ENCODE assay signal across 17 cellular contexts in the genomic region with DNA sequence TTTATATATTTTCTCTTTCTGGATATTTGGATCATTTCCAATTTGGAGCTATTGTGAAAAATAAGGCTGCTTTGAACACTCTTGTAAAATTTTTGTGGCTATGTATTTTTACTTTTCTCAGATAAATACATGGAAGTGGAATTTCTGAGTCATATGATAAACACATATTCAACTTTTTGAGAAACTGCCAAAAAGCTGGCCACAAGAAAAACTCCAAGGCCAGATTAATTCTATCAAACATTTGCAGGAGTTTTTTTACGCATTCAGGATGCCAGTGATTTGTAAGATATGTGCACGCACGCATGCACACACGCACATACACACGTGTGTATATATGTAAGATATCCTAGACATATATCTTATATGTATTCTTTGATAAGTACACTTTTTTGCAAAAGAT.
DNase-seq lines count a peak whose midpoint lies in the region; ATAC-seq and TF ChIP-seq lines count a peak whose summit lies in the region.
"Had no signal": no experiment of that assay in that cellular context is flagged by ENCODE, and none has a peak within 500 bp of the region (broad histone marks: within the 10 kb centered on the region; RNA-seq: fewer than 3 reads in every experiment).

No MANE protein-coding gene starts in this region.

- H2BK5ac ChIP-seq in IMR-90 (ENCODE audit: low read depth, low read length, poor library complexity, severe bottlenecking) = no peak overlapping the region

- H3K27ac Mint-ChIP-seq in natural killer cell = no peak overlapping the region
- H3K27ac Mint-ChIP-seq in T-helper 2 cell treated with Interferon-gamma antibody and Interleukin-4, amounts not matched to agents 5 μg/mL and 100 μg/mL, for 36 hours = no peak overlapping the region
- no peak overlapping the region for H3K27ac Mint-ChIP-seq in CD8-positive, alpha-beta T cell
- H3K27ac Mint-ChIP-seq: activated naive CD8-positive, alpha-beta T cell treated with anti-CD3 and anti-CD28 coated beads for 36 hours; activated T-cell treated with anti-CD3 and anti-CD28 coated beads, Interleukin-2, amount 50 U/mL, for 24 hours had no signal

- no peak overlapping the region for H2AK5ac ChIP-seq in IMR-90 (ENCODE audit: low read depth, low read length)

- no peaks in the 10 kb centered on the region for H3K9me1 ChIP-seq in IMR-90 (ENCODE audit: insufficient read depth, low read length)

- H3K4ac ChIP-seq in IMR-90 (ENCODE audit: low read depth, low read length) = no peak overlapping the region

- CTCF ChIA-PET in IMR-90 (lab: Yijun Ruan, JAX) = no interaction called here
- CTCF ChIA-PET in CD8-positive, alpha-beta T cell (lab: Charles Lee) = no interaction called here

- WGBS in IMR-90 (ENCODE audit: extremely low coverage in 2 of 2, insufficient read length in 1 of 2), 2 experiments = no CpG with 5 or more reads among the region's 5 CpGs

- H2BK20ac ChIP-seq in IMR-90 (ENCODE audit: low read depth, low read length) = no peak overlapping the region

- no peaks in the 10 kb centered on the region for H3K79me1 ChIP-seq in IMR-90 (ENCODE audit: low read depth in 1 of 2, low read length in 2 of 2)

- H3K27me3 ChIP-seq in IMR-90 (ENCODE audit: control insufficient read depth, insufficient read depth, low read length) = no peaks in the 10 kb centered on the region
- no peaks in the 10 kb centered on the region for H3K27me3 ChIP-seq in CD8-positive, alpha-beta T cell (ENCODE audit: insufficient read depth, low read length)
- H3K27me3 ChIP-seq: BE2C, upper lobe of left lung had no signal

- no peak overlapping the region for H3K14ac ChIP-seq in IMR-90 (replicated peaks; ENCODE audit: low read depth, low read length)

- H2AK9ac ChIP-seq in IMR-90 (replicated peaks; ENCODE audit: low read depth, low read length, poor library complexity) = no peak overlapping the region

- H3K4me3 Mint-ChIP-seq in natural killer cell = no peak overlapping the region
- no peak overlapping the region for H3K4me3 Mint-ChIP-seq in T-helper 2 cell treated with Interferon-gamma antibody and Interleukin-4, amounts not matched to agents 5 μg/mL and 100 μg/mL, for 36 hours
- H3K4me3 Mint-ChIP-seq in CD8-positive, alpha-beta T cell = no peak overlapping the region
- H3K4me3 Mint-ChIP-seq: activated naive CD8-positive, alpha-beta T cell treated with anti-CD3 and anti-CD28 coated beads for 36 hours; activated T-cell treated with anti-CD3 and anti-CD28 coated beads, Interleukin-2, amount 50 U/mL, for 24 hours had no signal

- no peak overlapping the region for H3K9ac ChIP-seq in IMR-90 (ENCODE audit: low read depth, low read length)

- H4K20me1 ChIP-seq in IMR-90 (ENCODE audit: insufficient read depth, low read length) = no peaks in the 10 kb centered on the region

- no peak overlapping the region for H3K56ac ChIP-seq in IMR-90 (ENCODE audit: extremely low read depth, insufficient read depth, low read length)

- no peaks in the 10 kb centered on the region for H3K4me1 Mint-ChIP-seq in natural killer cell
- H3K4me1 Mint-ChIP-seq in T-helper 2 cell treated with Interferon-gamma antibody and Interleukin-4, amounts not matched to agents 5 μg/mL and 100 μg/mL, for 36 hours (ENCODE audit: low read depth) = no peaks in the 10 kb centered on the region
- H3K4me1 Mint-ChIP-seq in CD8-positive, alpha-beta T cell (ENCODE audit: low read depth) = no peaks in the 10 kb centered on the region
- H3K4me1 Mint-ChIP-seq: activated naive CD8-positive, alpha-beta T cell treated with anti-CD3 and anti-CD28 coated beads for 36 hours had no signal

- dilution Hi-C loops in IMR-90 (cut with HindIII; ENCODE audit: low sequenced_read_pairs, unreplicated experiment) = no loop called here

- no peak overlapping the region for H4K91ac ChIP-seq in IMR-90 (ENCODE audit: insufficient read depth, low read depth, low read length)

- POLR2A ChIA-PET in IMR-90 (lab: Charles Lee; ENCODE audit: unreplicated experiment) = no interaction called here
- POLR2A ChIA-PET in CD8-positive, alpha-beta T cell (lab: Charles Lee) = no interaction called here

- no peaks in the 10 kb centered on the region for H3K36me3 ChIP-seq in IMR-90 (ENCODE audit: control insufficient read depth, insufficient read depth, low read length)
- no peaks in the 10 kb centered on the region for H3K36me3 ChIP-seq in CD8-positive, alpha-beta T cell (ENCODE audit: insufficient read depth, low read length)
- H3K36me3 ChIP-seq: BE2C, HAP-1, lower lobe of right lung, upper lobe of left lung had no signal

- TF ChIP-seq RAD21 in IMR-90 (IDR thresholded peaks at IDR 0.05; ENCODE audit: low read length) = no peak

- no peak overlapping the region for H2AFZ ChIP-seq in IMR-90 (replicated peaks; ENCODE audit: low read length, poor library complexity)

- no peaks in the 10 kb centered on the region for H3K27me3 Mint-ChIP-seq in natural killer cell (ENCODE audit: low read depth in 2 of 2)
- no peaks in the 10 kb centered on the region for H3K27me3 Mint-ChIP-seq in T-helper 2 cell treated with Interferon-gamma antibody and Interleukin-4, amounts not matched to agents 5 μg/mL and 100 μg/mL, for 36 hours (ENCODE audit: low read depth)
- no peaks in the 10 kb centered on the region for H3K27me3 Mint-ChIP-seq in CD8-positive, alpha-beta T cell (ENCODE audit: low read depth)
- H3K27me3 Mint-ChIP-seq: activated naive CD8-positive, alpha-beta T cell treated with anti-CD3 and anti-CD28 coated beads for 36 hours; activated T-cell treated with anti-CD3 and anti-CD28 coated beads, Interleukin-2, amount 50 U/mL, for 24 hours had no signal

- intact Hi-C loops in IMR-90 (cut with micrococcal nuclease) (loop anchor here (2.0 to 10.0 kb wide), 3 partner anchors 612 to 1254 kb away; no protein-coding TSS in a partner anchor), natural killer cell (cut with micrococcal nuclease) (no loop called here)
- intact Hi-C loops in CD8-positive, alpha-beta T cell (cut with DNase I, micrococcal nuclease) = no loop called here

- no peak overlapping the region for H3K4me2 ChIP-seq in IMR-90 (ENCODE audit: low read depth, low read length)

- H3K4me1 ChIP-seq in IMR-90 (ENCODE audit: control insufficient read depth, insufficient read depth, low read length) = no peaks in the 10 kb centered on the region
- H3K4me1 ChIP-seq in CD8-positive, alpha-beta T cell (ENCODE audit: insufficient read depth, low read length) = no peaks in the 10 kb centered on the region
- H3K4me1 ChIP-seq: BE2C, HAP-1, lower lobe of right lung, upper lobe of left lung had no signal

- H4K8ac ChIP-seq in IMR-90 (ENCODE audit: low read depth in 2 of 2, low read length in 2 of 2) = no peak overlapping the region

- H2BK120ac ChIP-seq in IMR-90 (ENCODE audit: low read depth, low read length) = no peak overlapping the region

- H3K18ac ChIP-seq in IMR-90 (ENCODE audit: low read depth, low read length) = no peak overlapping the region

- no peak overlapping the region for H3K23ac ChIP-seq in IMR-90 (ENCODE audit: low read depth, low read length)

- no peak for ATAC-seq in IMR-90 (ENCODE audit: low read depth)
- no peak for ATAC-seq in GM21786 (IDR thresholded peaks at IDR 0.05; ENCODE audit: unreplicated experiment)
- no peak for ATAC-seq in natural killer cell
- no peak for ATAC-seq in CD8-positive, alpha-beta T cell
- ATAC-seq: lower lobe of right lung had no signal

- DNase-seq in AG09319 (ENCODE audit: extremely low read depth, low read depth) (peak; percentile 66), IMR-90 (peak; percentile 85), brain pericyte (ENCODE audit: low read depth, low spot score) (peak; percentile 64), kidney tubule cell (ENCODE audit: low spot score) (peak; percentile 11), natural killer cell (no peak)
- no peak for DNase-seq in T-helper 2 cell treated with Interferon-gamma antibody and Interleukin-4, amounts not matched to agents 5 μg/mL and 100 μg/mL, for 36 hours (ENCODE audit: low spot score)
- DNase-seq in CD8-positive, alpha-beta T cell = no peak
- DNase-seq: activated CD4-positive, alpha-beta T cell treated with anti-CD3 and anti-CD28 coated beads, Interleukin-2, amount 50 U/mL, for 4 hours; activated naive CD8-positive, alpha-beta T cell treated with anti-CD3 and anti-CD28 coated beads for 36 hours; activated T-cell treated with anti-CD3 and anti-CD28 coated beads, Interleukin-2, amount 50 U/mL, for 24 hours; BE2C; lower lobe of right lung; NCI-H1092 treated with DMSO at 0.1 percent for 48 hours; stimulated activated CD4-positive, alpha-beta T cell treated with anti-CD3 and anti-CD28 coated beads, Interleukin-2, amount 100 ng/mL, for 48 hours; upper lobe of left lung had no signal

- peaks cover 6% of the 10 kb centered on the region in 2 donors for H3K9me3 Mint-ChIP-seq in natural killer cell
- H3K9me3 Mint-ChIP-seq in T-helper 2 cell treated with Interferon-gamma antibody and Interleukin-4, amounts not matched to agents 5 μg/mL and 100 μg/mL, for 36 hours = peaks cover 3% of the 10 kb centered on the region
- H3K9me3 Mint-ChIP-seq in CD8-positive, alpha-beta T cell = peaks cover 9% of the 10 kb centered on the region
- H3K9me3 Mint-ChIP-seq: activated naive CD8-positive, alpha-beta T cell treated with anti-CD3 and anti-CD28 coated beads for 36 hours had no signal

- no TSS peak for BruUV-seq in IMR-90 (replicated peaks; lab: Mats Ljungman, UMichigan)

- no peak overlapping the region for H4K5ac ChIP-seq in IMR-90 (ENCODE audit: low read depth, low read length)

- no peak overlapping the region for H3K4me3 ChIP-seq in IMR-90 (ENCODE audit: insufficient read depth, low read depth, low read length)
- H3K4me3 ChIP-seq in CD8-positive, alpha-beta T cell (ENCODE audit: low read depth, low read length) = no peak overlapping the region
- H3K4me3 ChIP-seq: HAP-1, lower lobe of right lung, upper lobe of left lung had no signal

- no peak for TF ChIP-seq CTCF in AG09319 (IDR thresholded peaks at IDR 0.05; ENCODE audit: low read depth, low read length)
- TF ChIP-seq CTCF in IMR-90 (conservative IDR thresholded peaks at IDR 0.05; ENCODE audit: low read depth, low read length) = no peak
- no peak for TF ChIP-seq CTCF in natural killer cell (IDR thresholded peaks at IDR 0.05)
- TF ChIP-seq CTCF in CD8-positive, alpha-beta T cell (IDR thresholded peaks at IDR 0.05) = no peak

- no peaks in the 10 kb centered on the region for H3K9me3 ChIP-seq in IMR-90 (ENCODE audit: control insufficient read depth, insufficient read depth, low read length)
- no peaks in the 10 kb centered on the region for H3K9me3 ChIP-seq in CD8-positive, alpha-beta T cell (ENCODE audit: low read length)
- H3K9me3 ChIP-seq: BE2C, HAP-1, lower lobe of right lung, upper lobe of left lung had no signal

- no peak for TF ChIP-seq POLR2A in IMR-90 (IDR thresholded peaks at IDR 0.05; ENCODE audit: low read depth, low read length)

- no peak overlapping the region for H3K27ac ChIP-seq in IMR-90 (ENCODE audit: insufficient read depth, low read length)
- no peak overlapping the region for H3K27ac ChIP-seq in CD8-positive, alpha-beta T cell (ENCODE audit: low read depth, low read length)
- H3K27ac ChIP-seq: lower lobe of right lung, upper lobe of left lung had no signal

- in situ Hi-C loops in IMR-90 (cut with MboI; ENCODE audit: low sequenced_read_pairs) = loop anchor here (25.0 kb wide), 1 partner anchor 772 kb away; no protein-coding TSS in a partner anchor

- no peak overlapping the region for H2BK15ac ChIP-seq in IMR-90 (ENCODE audit: low read depth, low read length)

- H3K36me3 Mint-ChIP-seq in natural killer cell = no peaks in the 10 kb centered on the region
- H3K36me3 Mint-ChIP-seq in T-helper 2 cell treated with Interferon-gamma antibody and Interleukin-4, amounts not matched to agents 5 μg/mL and 100 μg/mL, for 36 hours (ENCODE audit: low read depth) = no peaks in the 10 kb centered on the region
- H3K36me3 Mint-ChIP-seq in CD8-positive, alpha-beta T cell = no peaks in the 10 kb centered on the region
- H3K36me3 Mint-ChIP-seq: activated naive CD8-positive, alpha-beta T cell treated with anti-CD3 and anti-CD28 coated beads for 36 hours had no signal

Comparison
In these comparisons a context has a peak if more than half of its experiments do, and no peak if none do; other contexts are left out.
1. DNase-seq: peak in AG09319 (single experiment), IMR-90 (single experiment), brain pericyte (single experiment) and kidney tubule cell (single experiment); none in natural killer cell (single experiment), T-helper 2 cell treated with Interferon-gamma antibody and Interleukin-4, amounts not matched to agents 5 μg/mL and 100 μg/mL, for 36 hours (single experiment) and CD8-positive, alpha-beta T cell (0 of 7).